In the genomic region with DNA sequence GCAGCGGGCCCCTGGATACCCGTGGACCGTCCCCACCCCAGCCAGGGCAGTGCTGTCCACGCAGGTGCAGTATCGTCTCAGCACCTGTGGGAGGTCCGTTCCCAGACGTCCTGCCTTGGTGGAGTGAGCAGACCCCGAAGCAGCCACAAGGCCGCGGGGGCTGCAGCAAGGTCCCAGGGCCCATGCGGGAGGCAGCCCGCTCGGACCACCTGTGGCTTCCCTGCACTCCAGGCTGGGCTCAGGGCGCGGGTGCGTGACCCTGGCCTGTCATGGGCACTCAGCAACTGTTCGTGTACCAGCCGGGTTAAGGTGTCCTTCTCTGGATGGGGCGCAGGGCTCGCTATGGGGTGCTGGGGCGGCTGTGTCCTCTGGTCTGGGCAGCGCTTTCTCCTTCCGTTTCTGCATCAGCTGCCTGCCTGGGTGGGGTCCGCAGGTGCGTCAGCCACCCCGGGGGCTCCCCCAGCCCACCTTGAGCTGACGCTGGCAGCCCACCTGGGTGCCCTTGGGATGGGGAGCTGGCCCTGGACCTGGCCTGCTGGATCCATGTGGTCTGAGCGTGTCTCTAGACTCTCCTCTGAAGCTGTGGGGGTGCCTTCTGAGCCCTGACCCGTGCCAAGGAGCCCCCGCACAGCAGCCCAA, we compare ENCODE assay signal across 1 cellular context.
TF ChIP-seq lines count a peak whose summit lies in the region.

No MANE protein-coding gene starts in this region.

TF ChIP-seq in K562, 482 proteins besides CTCF, POLR2A, EP300 and RAD21:
- TF ChIP-seq NFE2 (IDR thresholded peaks at IDR 0.05; ENCODE audit: low read depth) = no peak
- TF ChIP-seq, protein P1, sequence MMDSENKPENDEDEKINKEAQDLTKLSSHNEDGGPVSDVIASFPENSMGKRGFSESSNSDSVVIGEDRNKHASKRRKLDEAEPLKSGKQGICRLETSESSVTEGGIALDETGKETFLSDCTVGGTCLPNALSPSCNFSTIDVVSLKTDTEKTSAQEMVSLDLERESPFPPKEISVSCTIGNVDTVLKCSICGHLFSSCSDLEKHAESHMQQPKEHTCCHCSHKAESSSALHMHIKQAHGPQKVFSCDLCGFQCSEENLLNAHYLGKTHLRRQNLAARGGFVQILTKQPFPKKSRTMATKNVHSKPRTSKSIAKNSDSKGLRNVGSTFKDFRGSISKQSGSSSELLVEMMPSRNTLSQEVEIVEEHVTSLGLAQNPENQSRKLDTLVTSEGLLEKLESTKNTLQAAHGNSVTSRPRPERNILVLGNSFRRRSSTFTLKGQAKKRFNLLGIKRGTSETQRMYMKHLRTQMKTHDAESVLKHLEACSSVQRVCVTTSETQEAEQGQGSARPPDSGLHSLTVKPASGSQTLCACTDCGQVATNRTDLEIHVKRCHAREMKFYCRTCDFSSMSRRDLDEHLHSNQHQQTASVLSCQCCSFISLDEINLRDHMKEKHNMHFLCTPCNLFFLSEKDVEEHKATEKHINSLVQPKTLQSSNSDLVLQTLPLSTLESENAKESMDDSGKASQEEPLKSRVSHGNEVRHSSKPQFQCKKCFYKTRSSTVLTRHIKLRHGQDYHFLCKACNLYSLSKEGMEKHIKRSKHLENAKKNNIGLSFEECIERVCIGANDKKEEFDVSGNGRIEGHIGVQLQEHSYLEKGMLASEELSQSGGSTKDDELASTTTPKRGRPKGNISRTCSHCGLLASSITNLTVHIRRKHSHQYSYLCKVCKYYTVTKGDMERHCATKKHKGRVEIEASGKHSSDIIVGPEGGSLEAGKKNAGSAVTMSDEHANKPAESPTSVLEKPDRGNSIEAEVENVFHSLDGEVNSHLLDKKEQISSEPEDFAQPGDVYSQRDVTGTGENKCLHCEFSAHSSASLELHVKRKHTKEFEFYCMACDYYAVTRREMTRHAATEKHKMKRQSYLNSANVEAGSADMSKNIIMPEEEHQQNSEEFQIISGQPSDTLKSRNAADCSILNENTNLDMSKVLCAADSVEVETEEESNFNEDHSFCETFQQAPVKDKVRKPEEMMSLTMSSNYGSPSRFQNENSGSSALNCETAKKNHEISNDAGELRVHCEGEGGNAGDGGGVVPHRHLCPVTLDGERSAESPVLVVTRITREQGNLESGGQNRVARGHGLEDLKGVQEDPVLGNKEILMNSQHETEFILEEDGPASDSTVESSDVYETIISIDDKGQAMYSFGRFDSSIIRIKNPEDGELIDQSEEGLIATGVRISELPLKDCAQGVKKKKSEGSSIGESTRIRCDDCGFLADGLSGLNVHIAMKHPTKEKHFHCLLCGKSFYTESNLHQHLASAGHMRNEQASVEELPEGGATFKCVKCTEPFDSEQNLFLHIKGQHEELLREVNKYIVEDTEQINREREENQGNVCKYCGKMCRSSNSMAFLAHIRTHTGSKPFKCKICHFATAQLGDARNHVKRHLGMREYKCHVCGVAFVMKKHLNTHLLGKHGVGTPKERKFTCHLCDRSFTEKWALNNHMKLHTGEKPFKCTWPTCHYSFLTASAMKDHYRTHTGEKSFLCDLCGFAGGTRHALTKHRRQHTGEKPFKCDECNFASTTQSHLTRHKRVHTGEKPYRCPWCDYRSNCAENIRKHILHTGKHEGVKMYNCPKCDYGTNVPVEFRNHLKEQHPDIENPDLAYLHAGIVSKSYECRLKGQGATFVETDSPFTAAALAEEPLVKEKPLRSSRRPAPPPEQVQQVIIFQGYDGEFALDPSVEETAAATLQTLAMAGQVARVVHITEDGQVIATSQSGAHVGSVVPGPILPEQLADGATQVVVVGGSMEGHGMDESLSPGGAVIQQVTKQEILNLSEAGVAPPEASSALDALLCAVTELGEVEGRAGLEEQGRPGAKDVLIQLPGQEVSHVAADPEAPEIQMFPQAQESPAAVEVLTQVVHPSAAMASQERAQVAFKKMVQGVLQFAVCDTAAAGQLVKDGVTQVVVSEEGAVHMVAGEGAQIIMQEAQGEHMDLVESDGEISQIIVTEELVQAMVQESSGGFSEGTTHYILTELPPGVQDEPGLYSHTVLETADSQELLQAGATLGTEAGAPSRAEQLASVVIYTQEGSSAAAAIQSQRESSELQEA (IDR thresholded peaks at IDR 0.05; ENCODE audit: low read depth) = no peak
- no peak for TF ChIP-seq CREBBP (IDR thresholded peaks at IDR 0.05; ENCODE audit: low read depth, low read length)
- no peak for TF ChIP-seq PTTG1 (tag; IDR thresholded peaks at IDR 0.05; ENCODE audit: low read depth)
- no peak for TF ChIP-seq ZNF165 (CRISPR knock-in tag; IDR thresholded peaks at IDR 0.05; ENCODE audit: borderline replicate concordance)
- no peak for TF ChIP-seq HEY1 (CRISPR knock-in tag; IDR thresholded peaks at IDR 0.05; ENCODE audit: borderline replicate concordance)
- TF ChIP-seq ERF (CRISPR knock-in tag; IDR thresholded peaks at IDR 0.05) = no peak
- TF ChIP-seq RBM34 (IDR thresholded peaks at IDR 0.05; ENCODE audit: borderline replicate concordance, insufficient read depth, low read length) = no peak
- TF ChIP-seq NFXL1 (CRISPR knock-in tag; IDR thresholded peaks at IDR 0.05) = no peak
- TF ChIP-seq ZNF217 (CRISPR knock-in tag; IDR thresholded peaks at IDR 0.05) = no peak
- no peak for TF ChIP-seq MBD2 (IDR thresholded peaks at IDR 0.05; ENCODE audit: borderline replicate concordance, low read depth)
- no peak for TF ChIP-seq SMARCA4 (IDR thresholded peaks at IDR 0.05)
- TF ChIP-seq NFE2L1 (tag; IDR thresholded peaks at IDR 0.05; ENCODE audit: borderline replicate concordance, low read depth) = no peak
- TF ChIP-seq, protein P2, sequence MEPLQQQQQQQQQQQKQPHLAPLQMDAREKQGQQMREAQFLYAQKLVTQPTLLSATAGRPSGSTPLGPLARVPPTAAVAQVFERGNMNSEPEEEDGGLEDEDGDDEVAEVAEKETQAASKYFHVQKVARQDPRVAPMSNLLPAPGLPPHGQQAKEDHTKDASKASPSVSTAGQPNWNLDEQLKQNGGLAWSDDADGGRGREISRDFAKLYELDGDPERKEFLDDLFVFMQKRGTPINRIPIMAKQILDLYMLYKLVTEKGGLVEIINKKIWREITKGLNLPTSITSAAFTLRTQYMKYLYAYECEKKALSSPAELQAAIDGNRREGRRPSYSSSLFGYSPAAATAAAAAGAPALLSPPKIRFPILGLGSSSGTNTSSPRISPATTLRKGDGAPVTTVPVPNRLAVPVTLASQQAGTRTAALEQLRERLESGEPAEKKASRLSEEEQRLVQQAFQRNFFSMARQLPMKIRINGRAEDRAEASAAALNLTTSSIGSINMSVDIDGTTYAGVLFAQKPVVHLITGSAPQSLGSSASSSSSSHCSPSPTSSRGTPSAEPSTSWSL (CRISPR knock-in tag; IDR thresholded peaks at IDR 0.05; ENCODE audit: borderline replicate concordance) = no peak
- TF ChIP-seq ZNF766 (CRISPR knock-in tag; conservative IDR thresholded peaks at IDR 0.05) = no peak
- no peak for TF ChIP-seq AFF4 (CRISPR knock-in tag; IDR thresholded peaks at IDR 0.05)
- TF ChIP-seq JUN (IDR thresholded peaks at IDR 0.05; ENCODE audit: borderline replicate concordance, low read depth, low read length) = no peak
- TF ChIP-seq JUN (CRISPR knock-in tag; IDR thresholded peaks at IDR 0.05; ENCODE audit: borderline replicate concordance) = no peak
- TF ChIP-seq FOSL1 (tag; conservative IDR thresholded peaks at IDR 0.05) = no peak
- no peak for TF ChIP-seq E2F6 (IDR thresholded peaks at IDR 0.05; ENCODE audit: borderline replicate concordance in 1 of 2, extremely low read depth in 1 of 2, insufficient read depth in 1 of 2, insufficient read length in 1 of 2, low read depth in 1 of 2, low read length in 1 of 2, poor library complexity in 1 of 2, severe bottlenecking in 1 of 2)
- TF ChIP-seq, protein P3, sequence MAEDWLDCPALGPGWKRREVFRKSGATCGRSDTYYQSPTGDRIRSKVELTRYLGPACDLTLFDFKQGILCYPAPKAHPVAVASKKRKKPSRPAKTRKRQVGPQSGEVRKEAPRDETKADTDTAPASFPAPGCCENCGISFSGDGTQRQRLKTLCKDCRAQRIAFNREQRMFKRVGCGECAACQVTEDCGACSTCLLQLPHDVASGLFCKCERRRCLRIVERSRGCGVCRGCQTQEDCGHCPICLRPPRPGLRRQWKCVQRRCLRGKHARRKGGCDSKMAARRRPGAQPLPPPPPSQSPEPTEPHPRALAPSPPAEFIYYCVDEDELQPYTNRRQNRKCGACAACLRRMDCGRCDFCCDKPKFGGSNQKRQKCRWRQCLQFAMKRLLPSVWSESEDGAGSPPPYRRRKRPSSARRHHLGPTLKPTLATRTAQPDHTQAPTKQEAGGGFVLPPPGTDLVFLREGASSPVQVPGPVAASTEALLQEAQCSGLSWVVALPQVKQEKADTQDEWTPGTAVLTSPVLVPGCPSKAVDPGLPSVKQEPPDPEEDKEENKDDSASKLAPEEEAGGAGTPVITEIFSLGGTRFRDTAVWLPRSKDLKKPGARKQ (CRISPR knock-in tag; IDR thresholded peaks at IDR 0.05) = no peak
